ENCODE assay signal across 23 cellular contexts in the genomic region with DNA sequence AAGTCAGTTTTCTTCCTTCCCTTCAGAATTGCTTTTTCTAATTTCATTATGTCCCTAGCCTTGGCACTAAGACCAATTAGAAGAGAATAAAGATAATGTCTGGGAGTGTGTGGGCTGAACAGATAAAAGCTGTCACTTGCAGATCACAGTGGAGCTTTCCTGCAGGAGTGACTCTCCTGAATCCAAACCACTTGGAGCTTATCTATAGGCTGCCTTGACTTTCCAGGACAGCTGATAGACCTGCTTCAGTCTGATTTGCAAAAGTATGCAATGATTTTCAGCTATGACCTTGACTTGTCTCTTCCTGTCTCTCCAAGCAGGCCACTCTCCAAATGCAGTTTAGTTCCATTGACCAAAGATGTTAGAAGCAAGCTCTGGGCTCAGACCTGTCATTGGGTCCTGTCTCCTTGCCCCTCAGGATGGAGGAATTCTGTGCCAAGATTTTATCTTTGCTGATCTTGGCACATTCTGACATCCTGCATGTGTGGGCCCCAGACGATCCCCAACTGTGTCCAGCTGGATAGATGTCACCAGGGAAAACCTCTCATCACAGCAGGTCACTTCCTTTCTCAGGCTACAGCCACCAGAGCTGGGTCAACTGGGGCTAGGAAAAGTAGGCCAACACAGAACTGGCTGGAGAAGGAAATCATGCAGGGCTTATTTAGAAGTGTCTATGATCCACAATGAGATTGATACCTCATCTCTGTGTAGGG.
A peak's percentile ranks its signal among the peaks of the same experiment; 100 is the strongest.
DNase-seq lines count a peak whose midpoint lies in the region; ATAC-seq and TF ChIP-seq lines count a peak whose summit lies in the region.
"Had no signal": no experiment of that assay in that cellular context is flagged by ENCODE, and none has a peak within 500 bp of the region (broad histone marks: within the 10 kb centered on the region; RNA-seq: fewer than 3 reads in every experiment).

No MANE protein-coding gene starts in this region.

- no CpG with 5 or more reads among the region's 1 CpG for WGBS in mesendoderm (ENCODE audit: extremely low coverage, insufficient coverage, low lambda C conversion rate)

- peaks cover 2% of the 10 kb centered on the region; the same call in 2 of the 3 replicates for H3K9me3 Mint-ChIP-seq in GM23338
- H3K9me3 Mint-ChIP-seq: activated B cell treated with CpG ODN at 0.5 μM for 24 hours, memory B cell had no signal

- 0 out of 2 replicates have a peak overlapping the region, but pooled peaks have one; percentile 5 for H3K9ac ChIP-seq in DND-41 (ENCODE audit: low read depth, low read length)
- no peak overlapping the region for H3K9ac ChIP-seq in mesendoderm (ENCODE audit: low read length)

- H3K23ac ChIP-seq in mesendoderm (ENCODE audit: low read length), result no peak overlapping the region

- no peak overlapping the region for H2BK15ac ChIP-seq in mesendoderm (replicated peaks; ENCODE audit: low read depth)

- no peak overlapping the region for H2AFZ ChIP-seq in DND-41 (ENCODE audit: low read depth, low read length)
- H2AFZ ChIP-seq in GM23338, result no peak overlapping the region

- peaks cover 3% of the 10 kb centered on the region for H3K27me3 Mint-ChIP-seq in GM23338 (ENCODE audit: insufficient read depth, low read depth, poor library complexity)
- H3K27me3 Mint-ChIP-seq: activated B cell treated with CpG ODN at 0.5 μM for 24 hours, memory B cell had no signal

- H3K27ac Mint-ChIP-seq in GM23338, result no peak overlapping the region
- H3K27ac Mint-ChIP-seq: activated B cell treated with CpG ODN at 0.5 μM for 24 hours, memory B cell had no signal

- H2AK5ac ChIP-seq in mesendoderm (ENCODE audit: low read length), result no peak overlapping the region

- H3K27ac ChIP-seq in DND-41 (ENCODE audit: low read length), result peak overlapping the region; percentile 61
- peak overlapping the region; percentile 19 for H3K27ac ChIP-seq in mesendoderm (ENCODE audit: low read depth, low read length)
- H3K27ac ChIP-seq in GM23338 (ENCODE audit: low read depth), result no peak overlapping the region
- H3K27ac ChIP-seq: breast epithelium, C4-2B, RWPE1 had no signal

- no peak overlapping the region for H3K56ac ChIP-seq in mesendoderm (ENCODE audit: low read length)

- no peak overlapping the region for H2BK5ac ChIP-seq in mesendoderm (ENCODE audit: low read length)

- H2BK120ac ChIP-seq in mesendoderm (ENCODE audit: low read depth, low read length), result no peak overlapping the region

- TF ChIP-seq CTCF in DND-41 (IDR thresholded peaks at IDR 0.05; ENCODE audit: borderline replicate concordance, extremely low read depth, low read length, poor library complexity, severe bottlenecking) (no peak), choroid plexus epithelial cell (conservative IDR thresholded peaks at IDR 0.05; ENCODE audit: low read depth, low read length) (no peak), GM23338 (conservative IDR thresholded peaks at IDR 0.05; ENCODE audit: low read depth in 2 of 2) (no peak)

- no peak overlapping the region for H4K5ac ChIP-seq in mesendoderm (ENCODE audit: low read length)

- H3F3A ChIP-seq in GM23338 (replicated peaks; ENCODE audit: low read depth), result no peaks in the 10 kb centered on the region

- H4K20me1 ChIP-seq in DND-41 (ENCODE audit: insufficient read depth, low read length) (no peaks in the 10 kb centered on the region), GM23338 (replicated peaks; ENCODE audit: insufficient read depth) (no peaks in the 10 kb centered on the region)

- H3K4me1 ChIP-seq in DND-41 (ENCODE audit: insufficient read depth, low read length), result peaks cover 68% of the 10 kb centered on the region
- peaks cover 6% of the 10 kb centered on the region for H3K4me1 ChIP-seq in mesendoderm (ENCODE audit: control insufficient read depth, low read depth, low read length)
- H3K4me1 ChIP-seq in GM23338 (ENCODE audit: insufficient read depth), result peaks cover 4% of the 10 kb centered on the region; the same call in 1 of the 2 replicates
- H3K4me1 ChIP-seq: breast epithelium had no signal

- DNase-seq in DND-41 (no peak), NCI-H69 (lab: John Stamatoyannopoulos, UW) (peak; percentile 0), choroid plexus epithelial cell (ENCODE audit: low read depth) (peak; percentile 53), mesendoderm (peak; percentile 78), GM23338 (ENCODE audit: low spot score) (no peak), dedifferentiated amniotic fluid mesenchymal stem cell (ENCODE audit: extremely low spot score) (no peak), GDM1 (lab: John Stamatoyannopoulos, UW) (no peak)
- DNase-seq: activated B cell treated with CpG ODN at 0.5 μM for 24 hours; activated CD4-positive, alpha-beta T cell treated with anti-CD3 and anti-CD28 coated beads, Interleukin-2, amount 50 U/mL, for 48 hours; activated T-cell treated with anti-CD3 and anti-CD28 coated beads for 4 hours; HCEC 1CT; NCI-H1048; NCI-H1694 treated with DMSO at 0.1 percent for 48 hours; NCI-H2171 treated with DMSO at 0.1 percent for 48 hours; NCI-H526 treated with DMSO at 0.1 percent for 48 hours; stimulated activated CD4-positive, alpha-beta T cell treated with anti-CD3 and anti-CD28 coated beads, Interleukin-4, amount 100 ng/mL, for 24 hours; stimulated activated naive CD4-positive, alpha-beta T cell; T1000; testis had no signal

- ATAC-seq in DND-41 (ENCODE audit: insufficient read depth, low read depth), result no peak
- ATAC-seq in GM23338, result no peak

- no peak overlapping the region for H3K4ac ChIP-seq in mesendoderm (ENCODE audit: low read depth, low read length)

- peaks cover 11% of the 10 kb centered on the region for H3K4me1 Mint-ChIP-seq in GM23338
- H3K4me1 Mint-ChIP-seq: memory B cell had no signal

- no peak overlapping the region for H3K18ac ChIP-seq in mesendoderm (ENCODE audit: low read length)

- no peaks in the 10 kb centered on the region for H3K27me3 ChIP-seq in DND-41 (ENCODE audit: insufficient read depth, low read length, poor library complexity)
- H3K27me3 ChIP-seq in mesendoderm (ENCODE audit: insufficient read depth, low read length, poor library complexity), result no peaks in the 10 kb centered on the region
- no peaks in the 10 kb centered on the region for H3K27me3 ChIP-seq in GM23338 (ENCODE audit: insufficient read depth)
- H3K27me3 ChIP-seq: breast epithelium, testis had no signal

- no peak overlapping the region for H3K4me3 Mint-ChIP-seq in GM23338
- H3K4me3 Mint-ChIP-seq: activated B cell treated with CpG ODN at 0.5 μM for 24 hours, memory B cell had no signal

- H3K79me2 ChIP-seq in DND-41 (ENCODE audit: insufficient read depth, low read length) (peaks cover 86% of the 10 kb centered on the region), mesendoderm (ENCODE audit: control insufficient read depth, insufficient read depth, low read length) (no peaks in the 10 kb centered on the region), GM23338 (replicated peaks; ENCODE audit: insufficient read depth) (no peaks in the 10 kb centered on the region)

- no peaks in the 10 kb centered on the region for H3K36me3 Mint-ChIP-seq in GM23338 (ENCODE audit: low read depth)
- H3K36me3 Mint-ChIP-seq: memory B cell had no signal

- 0 out of 2 replicates have a peak, but pooled peaks cover 6% of the 10 kb centered on the region for H3K9me2 ChIP-seq in GM23338 (ENCODE audit: insufficient read depth)

- no peak overlapping the region for H4K8ac ChIP-seq in mesendoderm (ENCODE audit: low read depth, low read length)

- H3K36me3 ChIP-seq in DND-41 (ENCODE audit: insufficient read depth, low read length), result peaks cover 52% of the 10 kb centered on the region
- no peaks in the 10 kb centered on the region for H3K36me3 ChIP-seq in mesendoderm (ENCODE audit: control insufficient read depth, insufficient read depth, low read length)
- no peaks in the 10 kb centered on the region for H3K36me3 ChIP-seq in GM23338 (ENCODE audit: insufficient read depth)
- H3K36me3 ChIP-seq: breast epithelium had no signal

- H3K4me3 ChIP-seq in DND-41 (ENCODE audit: low read depth in 1 of 2, low read length in 2 of 2) (peak overlapping the region in 1 of 2 experiments; percentile 19; a peak in 1 of 4 replicates), choroid plexus epithelial cell (ENCODE audit: low read depth, low read length) (no peak overlapping the region), mesendoderm (ENCODE audit: low read length) (no peak overlapping the region), GM23338 (no peak overlapping the region)
- H3K4me3 ChIP-seq: breast epithelium, testis had no signal

- no peaks in the 10 kb centered on the region for H3K9me3 ChIP-seq in DND-41 (ENCODE audit: insufficient read depth, low read length, severe bottlenecking)
- H3K9me3 ChIP-seq: breast epithelium, testis had no signal

- no peaks in the 10 kb centered on the region for H3K79me1 ChIP-seq in mesendoderm (ENCODE audit: low read length)

- peak overlapping the region; percentile 67 for H3K4me2 ChIP-seq in DND-41 (ENCODE audit: insufficient read depth, low read length)
- no peak overlapping the region for H3K4me2 ChIP-seq in mesendoderm (ENCODE audit: low read length)
- H3K4me2 ChIP-seq in GM23338, result no peak overlapping the region

TF ChIP-seq in GM23338, 12 proteins besides CTCF, POLR2A, EP300 and RAD21 (continues in another document):
- TF ChIP-seq EZH2 (IDR thresholded peaks at IDR 0.05; ENCODE audit: low read depth, unreplicated experiment), result no peak
- no peak for TF ChIP-seq ZNF114 (CRISPR knock-in tag; IDR thresholded peaks at IDR 0.05)
- no peak for TF ChIP-seq ZNF331 (CRISPR knock-in tag; IDR thresholded peaks at IDR 0.05; ENCODE audit: low read depth)
- no peak for TF ChIP-seq EZH2phosphoT487 (IDR thresholded peaks at IDR 0.05; ENCODE audit: unreplicated experiment)

Comparison
In these comparisons a context has a peak if more than half of its experiments do, and no peak if none do; other contexts are left out.
1. DNase-seq: peak in NCI-H69 (single experiment), choroid plexus epithelial cell (single experiment) and mesendoderm (single experiment); none in DND-41 (single experiment), GM23338 (single experiment), dedifferentiated amniotic fluid mesenchymal stem cell (single experiment) and GDM1 (single experiment).